In the genomic region with DNA sequence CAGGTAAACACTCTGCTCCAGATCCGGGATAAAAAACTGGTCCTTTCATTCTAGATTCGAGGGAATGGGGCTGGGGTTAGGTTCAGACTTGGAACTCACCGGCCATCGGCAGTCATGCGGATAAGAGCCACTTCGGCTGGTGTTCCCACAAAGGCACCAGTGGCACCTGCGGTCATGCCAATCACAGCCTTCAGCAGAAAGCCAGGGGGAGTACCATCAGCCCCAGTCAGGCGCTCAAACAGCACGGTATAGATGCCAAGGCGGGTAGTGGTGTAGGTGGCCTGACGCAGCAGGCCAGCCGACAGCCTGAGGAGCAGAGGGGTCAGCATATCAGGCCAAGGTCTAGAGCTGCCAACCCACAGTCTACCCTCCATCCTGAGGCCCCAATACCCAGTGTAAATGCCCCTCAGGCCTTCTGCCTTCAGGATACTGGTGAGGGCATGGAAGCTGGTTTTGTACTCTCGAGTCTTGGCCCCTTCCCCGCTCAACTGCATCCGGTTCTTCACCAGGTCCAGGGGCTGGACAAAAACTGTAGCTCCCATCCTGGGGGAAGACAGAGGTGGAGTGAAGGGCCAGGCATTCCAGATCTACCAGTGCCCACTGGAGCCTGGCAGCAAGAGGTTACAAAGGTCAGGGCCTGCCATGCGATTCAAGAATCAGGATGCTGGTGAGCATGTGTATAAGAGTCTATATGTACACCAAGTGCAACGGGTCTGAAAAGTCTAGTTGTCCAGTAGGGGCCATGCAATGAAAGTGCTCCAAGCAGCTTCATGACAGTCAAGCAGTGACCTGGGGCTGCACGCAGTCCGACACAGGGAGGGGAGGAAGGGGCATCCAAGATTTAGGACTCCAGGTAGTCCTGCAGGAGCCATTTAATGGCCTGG, we compare ENCODE assay signal across 6 cellular contexts. TPM values are rescaled to one million over a fixed set of nuclear protein-coding genes. Genes with fewer than 3 reads are reported as not detected.
A peak's percentile ranks its signal among the peaks of the same experiment; 100 is the strongest.
DNase-seq lines count a peak whose midpoint lies in the region; ATAC-seq and TF ChIP-seq lines count a peak whose summit lies in the region.

No MANE protein-coding gene starts in this region.

- H3K4me2 ChIP-seq in osteoblast (ENCODE audit: insufficient read depth, low read length) = peak overlapping the region; percentile 98

- peaks cover 34% of the 10 kb centered on the region for H3K4me1 ChIP-seq in osteoblast (ENCODE audit: insufficient read depth, low read length)

- ATAC-seq in GM21619 (IDR thresholded peaks at IDR 0.05; ENCODE audit: unreplicated experiment) = no peak

- H2AFZ ChIP-seq in osteoblast (ENCODE audit: low read length) = peak overlapping the region; percentile 76

- H4K20me1 ChIP-seq in osteoblast (ENCODE audit: insufficient read depth, low read length) = peaks cover 28% of the 10 kb centered on the region

- no peak for TF ChIP-seq CTCF in cardiac fibroblast (IDR thresholded peaks at IDR 0.05; ENCODE audit: low read depth, low read length)
- no peak for TF ChIP-seq CTCF in osteoblast (IDR thresholded peaks at IDR 0.05; ENCODE audit: extremely low read depth, low read depth, low read length)

- DNase-seq in Jurkat, Clone E6-1 (ENCODE audit: low read depth, low spot score) = no peak
- DNase-seq in cardiac fibroblast (ENCODE audit: low read depth in 2 of 2) (peak in 1 of 2 donors; percentile 30), osteoblast (ENCODE audit: insufficient read length, low spot score, missing footprints) (peak; percentile 84), NCI-H2029 treated with DMSO at 0.1 percent for 48 hours (lab: John Stamatoyannopoulos, UW) (no peak)
- no peak for DNase-seq in stimulated activated naive CD4-positive, alpha-beta T cell (lab: John Stamatoyannopoulos, UW)

- no peaks in the 10 kb centered on the region for H3K27me3 ChIP-seq in osteoblast (ENCODE audit: insufficient read depth, low read length)

- H3K4me3 ChIP-seq in Jurkat, Clone E6-1 (ENCODE audit: low read length) = peak overlapping the region; percentile 98
- peak overlapping the region; percentile 87 to 97 for H3K4me3 ChIP-seq in cardiac fibroblast (replicated peaks in 1 of 2; ENCODE audit: low read depth in 2 of 2, low read length in 2 of 2)
- H3K4me3 ChIP-seq in osteoblast (ENCODE audit: insufficient read depth, low read length) = peak overlapping the region; percentile 95

- H3K27ac ChIP-seq in osteoblast (ENCODE audit: low read depth, low read length) = peak overlapping the region; percentile 91

- H3K9me3 ChIP-seq in osteoblast (ENCODE audit: low read depth, low read length) = no peaks in the 10 kb centered on the region

- H3K79me2 ChIP-seq in osteoblast (ENCODE audit: insufficient read depth, low read length) = peaks cover 55% of the 10 kb centered on the region

- H3K36me3 ChIP-seq in osteoblast (ENCODE audit: insufficient read depth, low read length) = peaks cover 43% of the 10 kb centered on the region

RNA-seq across cellular contexts. Expression of a gene that starts 0.9 kb away (rescaled TPM):
- 115 TPM for polyA plus RNA-seq in Jurkat, Clone E6-1 (2012; ENCODE audit: insufficient read depth, insufficient read length)
- total RNA-seq in osteoblast = 43.6 and 47.4 TPM in 2 replicates

RNA-seq across cellular contexts. Expression of a gene that starts 1.2 kb away (rescaled TPM):
- 190 TPM for polyA plus RNA-seq in Jurkat, Clone E6-1 (2012; ENCODE audit: insufficient read depth, insufficient read length)
- total RNA-seq in osteoblast = 25.3 and 26.5 TPM in 2 replicates

RNA-seq across cellular contexts. Expression of a gene that starts 6.8 kb away (rescaled TPM):
- polyA plus RNA-seq in Jurkat, Clone E6-1 (2012; ENCODE audit: insufficient read depth, insufficient read length) = 0.49 TPM
- total RNA-seq in osteoblast = not detected in 2 replicates

RNA-seq across cellular contexts. Expression of a gene that starts 9.4 kb away (rescaled TPM):
- 1,752 TPM for polyA plus RNA-seq in Jurkat, Clone E6-1 (2012; ENCODE audit: insufficient read depth, insufficient read length)
- 347 and 425 TPM in 2 replicates for total RNA-seq in osteoblast

RNA-seq across cellular contexts. Expression of a gene that starts 12.0 kb away (rescaled TPM):
- polyA plus RNA-seq in Jurkat, Clone E6-1 (2012; ENCODE audit: insufficient read depth, insufficient read length) = 63.2 TPM
- total RNA-seq in osteoblast = 2.9 TPM in 2 replicates
